Comparison of ENCODE assay signal across 21 cellular contexts in the genomic region with DNA sequence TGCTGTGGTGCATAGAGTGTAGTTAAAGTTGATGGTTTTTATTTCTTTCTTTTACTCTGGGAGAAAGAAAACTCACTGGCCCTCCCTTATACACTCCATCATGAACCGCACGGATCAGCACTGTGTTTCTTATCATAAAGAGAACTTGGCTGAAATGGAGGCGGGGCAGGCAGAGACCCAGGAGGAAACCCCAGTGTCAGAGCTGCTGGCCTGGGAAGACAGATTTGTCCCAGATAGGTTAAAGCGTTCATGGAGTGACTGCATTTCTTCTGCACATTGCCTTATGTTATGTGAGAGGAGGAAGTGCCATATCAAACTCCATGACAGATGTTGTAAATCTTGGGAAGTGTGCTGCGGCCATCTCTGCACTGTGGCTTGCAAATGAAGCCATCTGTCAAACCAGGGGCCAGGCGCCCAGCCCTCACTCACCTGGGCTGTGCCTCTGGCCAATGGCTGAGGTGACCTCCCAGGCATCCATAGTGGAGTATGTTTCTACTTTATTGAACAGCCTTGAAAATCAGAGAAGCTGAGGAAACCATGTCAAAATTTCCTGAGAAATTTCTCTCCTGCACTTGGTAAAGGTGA.
"Had no signal": no experiment of that assay in that cellular context is flagged by ENCODE, and none has a peak within 500 bp of the region (broad histone marks: within the 10 kb centered on the region; RNA-seq: fewer than 3 reads in every experiment).

No MANE protein-coding gene starts in this region.

- DNase-seq: activated CD4-positive, alpha-beta memory T cell treated with anti-CD3 and anti-CD28 coated beads for 36 hours; activated CD4-positive, alpha-beta T cell treated with anti-CD3 and anti-CD28 coated beads for 48 hours; activated CD4-positive, CD25-positive, alpha-beta regulatory T cell; activated effector memory CD4-positive, alpha-beta T cell treated with Interleukin-2 at 50 U/mL for 16 hours; activated naive CD4-positive, alpha-beta T cell treated with anti-CD3 and anti-CD28 coated beads, Interleukin-2, amount 10 ng/mL, durations not matched to agents 7 days and 5 days; activated T-cell treated with anti-CD3 and anti-CD28 coated beads, Interleukin-2, amount 50 U/mL, for 48 hours; amygdala; colonic mucosa; dorsolateral prefrontal cortex; esophagus squamous epithelium; gastrocnemius medialis; islet precursor cell; left colon; lower lobe of right lung; mesendoderm; mucosa of descending colon; naive B cell; stimulated activated CD4-positive, alpha-beta T cell treated with anti-CD3 and anti-CD28 coated beads, Interleukin-4, amount 100 ng/mL, for 1 hour; stimulated activated naive CD4-positive, alpha-beta T cell treated with Interleukin-2 at 50 U/mL for 16 hours; T-helper 17 cell; upper lobe of right lung had no signal
